Comparison of ENCODE assay signal across 8 cellular contexts in the genomic region with DNA sequence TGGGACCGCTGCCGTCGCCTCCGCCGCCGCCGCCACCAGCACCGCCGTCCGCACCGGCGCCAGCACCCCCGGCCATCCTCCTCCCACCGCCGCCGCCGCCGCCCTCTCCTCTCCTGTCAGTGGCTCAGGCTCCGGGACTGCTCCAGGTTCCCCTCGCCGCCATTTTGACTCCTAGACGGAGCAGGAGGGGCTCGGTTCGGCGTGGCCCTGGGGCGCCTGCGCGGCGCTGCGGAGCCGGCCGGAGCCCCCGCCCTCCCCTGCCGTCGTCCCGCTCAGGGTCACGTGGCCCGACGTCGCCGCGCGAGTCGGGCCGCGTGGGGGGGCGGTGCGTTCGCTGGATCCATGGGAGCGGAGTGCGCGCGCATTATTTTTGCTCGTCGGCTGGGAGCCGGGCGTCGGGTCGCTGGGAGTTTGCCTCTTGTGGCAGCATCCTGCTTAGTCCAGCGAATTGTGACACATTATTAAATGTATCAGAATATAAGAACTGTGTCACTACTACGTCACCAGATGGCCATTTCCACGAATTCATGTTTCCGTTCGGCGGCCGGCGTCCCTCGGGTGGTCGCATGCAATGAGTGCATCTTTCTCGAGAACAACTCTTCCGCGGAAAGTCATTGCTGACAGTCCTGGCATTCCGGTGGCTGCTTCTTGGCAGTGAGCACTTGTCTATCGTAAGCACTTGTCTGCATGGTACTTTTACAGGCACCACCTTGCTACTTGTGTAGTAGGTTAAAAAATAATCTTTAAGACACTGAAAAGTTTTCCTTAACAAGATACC. TPM values are rescaled to one million over a fixed set of nuclear protein-coding genes. Genes with fewer than 3 reads are reported as not detected.
DNase-seq lines count a peak whose midpoint lies in the region; ATAC-seq and TF ChIP-seq lines count a peak whose summit lies in the region.

A gene with protein sequence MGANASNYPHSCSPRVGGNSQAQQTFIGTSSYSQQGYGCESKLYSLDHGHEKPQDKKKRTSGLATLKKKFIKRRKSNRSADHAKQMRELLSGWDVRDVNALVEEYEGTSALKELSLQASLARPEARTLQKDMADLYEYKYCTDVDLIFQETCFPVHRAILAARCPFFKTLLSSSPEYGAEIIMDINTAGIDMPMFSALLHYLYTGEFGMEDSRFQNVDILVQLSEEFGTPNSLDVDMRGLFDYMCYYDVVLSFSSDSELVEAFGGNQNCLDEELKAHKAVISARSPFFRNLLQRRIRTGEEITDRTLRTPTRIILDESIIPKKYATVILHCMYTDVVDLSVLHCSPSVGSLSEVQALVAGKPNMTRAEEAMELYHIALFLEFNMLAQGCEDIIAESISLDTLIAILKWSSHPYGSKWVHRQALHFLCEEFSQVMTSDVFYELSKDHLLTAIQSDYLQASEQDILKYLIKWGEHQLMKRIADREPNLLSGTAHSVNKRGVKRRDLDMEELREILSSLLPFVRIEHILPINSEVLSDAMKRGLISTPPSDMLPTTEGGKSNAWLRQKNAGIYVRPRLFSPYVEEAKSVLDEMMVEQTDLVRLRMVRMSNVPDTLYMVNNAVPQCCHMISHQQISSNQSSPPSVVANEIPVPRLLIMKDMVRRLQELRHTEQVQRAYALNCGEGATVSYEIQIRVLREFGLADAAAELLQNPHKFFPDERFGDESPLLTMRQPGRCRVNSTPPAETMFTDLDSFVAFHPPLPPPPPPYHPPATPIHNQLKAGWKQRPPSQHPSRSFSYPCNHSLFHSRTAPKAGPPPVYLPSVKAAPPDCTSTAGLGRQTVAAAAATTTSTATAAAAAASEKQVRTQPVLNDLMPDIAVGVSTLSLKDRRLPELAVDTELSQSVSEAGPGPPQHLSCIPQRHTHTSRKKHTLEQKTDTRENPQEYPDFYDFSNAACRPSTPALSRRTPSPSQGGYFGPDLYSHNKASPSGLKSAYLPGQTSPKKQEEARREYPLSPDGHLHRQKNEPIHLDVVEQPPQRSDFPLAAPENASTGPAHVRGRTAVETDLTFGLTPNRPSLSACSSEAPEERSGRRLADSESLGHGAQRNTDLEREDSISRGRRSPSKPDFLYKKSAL (minus strand): TSS at position 184 of the 778 bp plus-strand sequence. CDS start 36,985 bp downstream, outside the sequence.

- peaks cover 31 to 55% (median 46%) of the 10 kb centered on the region in 6 donors for H3K4me1 ChIP-seq in spleen

- intact Hi-C loops in spleen (cut with DNase I; ENCODE audit: low total_unique reads): no loop called here

- DNase-seq in AG09319 (ENCODE audit: extremely low read depth, low read depth): peak; percentile 85
- DNase-seq in NCI-H345 treated with DMSO at 0.1 percent for 48 hours (lab: John Stamatoyannopoulos, UW; ENCODE audit: unreplicated experiment): peak; percentile 89
- peak; percentile 91 to 93 (median 92) for DNase-seq in activated CD4-positive, CD25-positive, alpha-beta regulatory T cell (lab: John Stamatoyannopoulos, UW)
- peak in 60 of 61 donors; percentile 44 to 96 (median 90) for DNase-seq in caudate nucleus (lab: John Stamatoyannopoulos, UW)
- DNase-seq in inferior parietal cortex (ENCODE audit: extremely low spot score): peak; percentile 94
- DNase-seq in spleen: peak; percentile 99

- H3K27me3 ChIP-seq in spleen (replicated peaks in 1 of 7): no peaks in the 10 kb centered on the region

- H3K36me3 ChIP-seq in spleen: no peaks in the 10 kb centered on the region

- 0% methylated on average over 14 to 74 of the region's 74 CpGs for WGBS in spleen, 5 donors

- H3K27ac ChIP-seq in caudate nucleus (ENCODE audit: low read depth, low read length) (peak within 1 kb of the TSS; percentile 96), spleen (peak within 1 kb of the TSS; percentile 91 to 98 (median 96))

- TF ChIP-seq CTCF in AG09319 (IDR thresholded peaks at IDR 0.05; ENCODE audit: low read depth, low read length) (no peak; the same call in none of the 2 replicates), spleen (IDR thresholded peaks at IDR 0.05 in 8 of 11, conservative IDR thresholded peaks at IDR 0.05 in 3 of 11) (peak in 5 of 11 experiments; percentile 33 to 55 (median 42))

- no peak for TF ChIP-seq POLR2A in spleen (IDR thresholded peaks at IDR 0.05)

- H3K4me3 ChIP-seq in spleen: peak within 1 kb of the TSS; percentile 66 to 96 (median 82)

- peaks cover 0 to 13% (median 8%) of the 10 kb centered on the region in 8 donors for H3K9me3 ChIP-seq in spleen

- ATAC-seq in GM19025 (IDR thresholded peaks at IDR 0.05; ENCODE audit: low read depth, unreplicated experiment) (peak; percentile 77), HG03280 (IDR thresholded peaks at IDR 0.05; ENCODE audit: unreplicated experiment) (peak; percentile 83)

RNA-seq across cellular contexts. Expression of the gene that starts here (rescaled TPM):
- 10 to 100 TPM; 27.3 to 48.4 (median 33.5) TPM for total RNA-seq in spleen
- polyA plus RNA-seq in spleen: 1 to 10 TPM; 5.0 to 8.5 (median 5.8) TPM

Comparison
In these comparisons a context has a peak if more than half of its experiments do, and no peak if none do; other contexts are left out.
1. Peak in every context shown above with its lines: DNase-seq, ATAC-seq, H3K4me3 ChIP-seq and H3K27ac ChIP-seq.